Comparison of ENCODE assay signal across 13 cellular contexts in genomic region chrX:2391869-2392606, GRCh38.
DNase-seq lines count a peak whose midpoint lies in the region; ATAC-seq and TF ChIP-seq lines count a peak whose summit lies in the region.
"Had no signal": no experiment of that assay in that cellular context is flagged by ENCODE, and none has a peak within 500 bp of the region (broad histone marks: within the 10 kb centered on the region; RNA-seq: fewer than 3 reads in every experiment).

No MANE protein-coding gene starts in this region.

- peak; percentile 33 to 51 for TF ChIP-seq RAD21 in liver (IDR thresholded peaks at IDR 0.05)

- DNase-seq in BJ (ENCODE audit: low read depth): peak; percentile 56
- peak; percentile 44 for DNase-seq in LHCN-M2 (ENCODE audit: low read depth)
- peak; percentile 68 for DNase-seq in dermis blood vessel endothelial cell
- no peak for DNase-seq in sigmoid colon
- DNase-seq in NCI-H1105 (lab: John Stamatoyannopoulos, UW): no peak
- no peak for DNase-seq in activated gamma-delta T cell (lab: John Stamatoyannopoulos, UW)
- DNase-seq: activated CD4-positive, alpha-beta T cell treated with anti-CD3 and anti-CD28 coated beads, Interleukin-2, amount 50 U/mL, for 4 hours; activated naive CD8-positive, alpha-beta T cell treated with anti-CD3 and anti-CD28 coated beads for 36 hours; CD4-positive, CD25-positive, alpha-beta regulatory T cell; NCI-H2081 treated with DMSO at 0.1 percent for 48 hours had no signal

- H3K27me3 ChIP-seq in BJ (ENCODE audit: control insufficient read depth, insufficient read depth, low read length) (no peaks in the 10 kb centered on the region), liver (ENCODE audit: control insufficient read depth in 4 of 4, insufficient read depth in 4 of 4, low read length in 3 of 4) (no peaks in the 10 kb centered on the region), sigmoid colon (no peaks in the 10 kb centered on the region)
- H3K27me3 ChIP-seq: gastroesophageal sphincter had no signal

- peaks cover 0 to 5% (median 0%) of the 10 kb centered on the region in 4 donors for H3K9me3 ChIP-seq in liver (ENCODE audit: control insufficient read depth in 4 of 4, low read length in 3 of 4)
- H3K9me3 ChIP-seq in sigmoid colon: peaks cover 0 to 8% (median 3%) of the 10 kb centered on the region in 4 donors

- H3K9ac ChIP-seq in liver (ENCODE audit: low read depth in 1 of 2, low read length in 2 of 2): no peak overlapping the region

- 74% methylated on average over 15 of the region's 15 CpGs for WGBS in liver
- WGBS in sigmoid colon, 2 donors: 88 to 90% methylated on average over 15 of the region's 15 CpGs

- POLR2A ChIA-PET in BJ (lab: Charles Lee): no interaction called here

- no peak for ATAC-seq in HG03432 (IDR thresholded peaks at IDR 0.05; ENCODE audit: unreplicated experiment)
- ATAC-seq: gastroesophageal sphincter had no signal

- no peak overlapping the region for H3K27ac ChIP-seq in liver (ENCODE audit: low read depth in 1 of 2, low read length in 2 of 2)
- no peak overlapping the region for H3K27ac ChIP-seq in sigmoid colon
- H3K27ac ChIP-seq: gastroesophageal sphincter had no signal

- H3K4me3 ChIP-seq in BJ (ENCODE audit: low read depth, low read length) (no peak overlapping the region), liver (ENCODE audit: low read depth in 1 of 3, low read length in 3 of 3) (no peak overlapping the region), sigmoid colon (no peak overlapping the region)
- H3K4me3 ChIP-seq: gastroesophageal sphincter had no signal

- CTCF ChIA-PET in BJ (lab: Yijun Ruan, JAX): no interaction called here

- TF ChIP-seq CTCF in BJ (IDR thresholded peaks at IDR 0.05; ENCODE audit: insufficient read depth, low read depth, low read length) (0 out of 2 replicates have a peak, but pooled peaks have one; percentile 9), liver (IDR thresholded peaks at IDR 0.05; ENCODE audit: low read depth, low read length, missing input control) (peak; percentile 15), sigmoid colon (IDR thresholded peaks at IDR 0.05) (no peak)

- H3K36me3 ChIP-seq in BJ (ENCODE audit: control insufficient read depth, insufficient read depth, low read length): peaks cover 2% of the 10 kb centered on the region
- peaks cover 0 to 5% (median 3%) of the 10 kb centered on the region in 4 donors for H3K36me3 ChIP-seq in liver (ENCODE audit: control insufficient read depth in 4 of 4, insufficient read depth in 3 of 4, low read depth in 1 of 4, low read length in 3 of 4)
- peaks cover 0 to 26% (median 2%) of the 10 kb centered on the region in 4 donors for H3K36me3 ChIP-seq in sigmoid colon

- TF ChIP-seq EP300 in sigmoid colon (IDR thresholded peaks at IDR 0.05): no peak

- intact Hi-C loops in sigmoid colon (cut with DNase I): no loop called here

- no peaks in the 10 kb centered on the region for H3K4me1 ChIP-seq in liver (ENCODE audit: control insufficient read depth in 4 of 4, insufficient read depth in 4 of 4, low read length in 3 of 4)
- H3K4me1 ChIP-seq in sigmoid colon: no peaks in the 10 kb centered on the region

- TF ChIP-seq POLR2A in sigmoid colon (IDR thresholded peaks at IDR 0.05): no peak

TF ChIP-seq in liver, 16 proteins besides CTCF, POLR2A, EP300 and RAD21:
- TF ChIP-seq JUND (IDR thresholded peaks at IDR 0.05) (peak in 1 of 2 donors; percentile 59), YY1 (IDR thresholded peaks at IDR 0.05) (peak; percentile 24), RXRA (IDR thresholded peaks at IDR 0.05) (peak in 1 of 2 donors; percentile 42), ATF3 (IDR thresholded peaks at IDR 0.05) (no peak), FOXA2 (IDR thresholded peaks at IDR 0.05) (peak; percentile 5), EGR1 (IDR thresholded peaks at IDR 0.05; ENCODE audit: low read depth in 2 of 2) (no peak), HNF4A (conservative IDR thresholded peaks at IDR 0.05) (peak; percentile 28 to 59)

Comparison
In these comparisons a context has a peak if more than half of its experiments do, and no peak if none do; other contexts are left out.
1. DNase-seq: peak in BJ (single experiment), LHCN-M2 (single experiment) and dermis blood vessel endothelial cell (single experiment); none in sigmoid colon (single experiment), NCI-H1105 (single experiment) and activated gamma-delta T cell (single experiment).
2. CTCF ChIP-seq: peak in BJ (single experiment) and liver (single experiment); none in sigmoid colon (0 of 4).